ENCODE assay signal across 19 cellular contexts in the genomic region with DNA sequence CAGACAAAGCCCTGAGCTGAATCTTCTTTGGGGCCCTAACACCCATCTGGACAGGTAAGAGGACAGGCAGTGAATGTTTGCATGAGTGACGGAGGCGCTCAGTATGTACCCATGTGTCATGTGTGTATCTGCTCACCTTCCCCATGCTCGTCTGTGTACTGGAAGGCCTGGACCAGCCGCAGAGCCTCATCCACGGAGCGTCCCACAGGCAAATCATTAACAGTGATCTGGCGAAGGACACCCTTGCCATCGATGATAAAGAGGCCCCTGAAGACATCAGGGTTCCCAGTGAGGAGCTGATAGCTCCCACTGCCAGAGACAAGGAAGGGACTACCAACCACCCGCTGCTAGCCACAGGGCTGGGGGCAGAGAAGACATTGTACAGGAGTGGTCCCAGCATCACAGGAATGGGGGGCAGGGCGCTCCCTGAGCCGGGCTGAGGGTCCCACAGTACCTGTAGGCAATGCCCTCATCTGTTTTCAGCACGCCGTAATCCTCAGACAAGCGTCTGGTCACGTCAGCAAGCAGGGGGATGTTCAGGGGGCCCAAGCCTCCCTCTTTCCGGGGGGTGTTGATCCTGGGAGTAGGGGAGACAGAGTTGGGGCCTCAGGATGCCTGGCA. TPM values are rescaled to one million over a fixed set of nuclear protein-coding genes. Genes with fewer than 3 reads are reported as not detected.
A peak's percentile ranks its signal among the peaks of the same experiment; 100 is the strongest.
DNase-seq lines count a peak whose midpoint lies in the region; ATAC-seq, FAIRE-seq and TF ChIP-seq lines count a peak whose summit lies in the region.
"Had no signal": no experiment of that assay in that cellular context is flagged by ENCODE, and none has a peak within 500 bp of the region (broad histone marks: within the 10 kb centered on the region; RNA-seq: fewer than 3 reads in every experiment).

No MANE protein-coding gene starts in this region.

- TF ChIP-seq RAD21 in H1 (IDR thresholded peaks at IDR 0.05 in 1 of 2, conservative IDR thresholded peaks at IDR 0.05 in 1 of 2; ENCODE audit: low read depth in 2 of 2, low read length in 2 of 2): no peak

- H3K4me1 ChIP-seq in OCI-LY3 (ENCODE audit: low read length): peaks cover 33% of the 10 kb centered on the region
- peaks cover 5 to 23% (median 11%) of the 10 kb centered on the region in 4 experiments; a peak in 6 of 7 replicates for H3K4me1 ChIP-seq in H1 (replicated peaks in 1 of 4; ENCODE audit: control insufficient read depth in 3 of 4, insufficient read depth in 4 of 4, low read length in 3 of 4)

- H3K9me3 ChIP-seq in OCI-LY3 (ENCODE audit: insufficient read depth, low read length): no peaks in the 10 kb centered on the region
- no peaks in the 10 kb centered on the region for H3K9me3 ChIP-seq in H1 (ENCODE audit: insufficient read depth in 2 of 2, low read depth in 1 of 2, low read length in 1 of 2)
- H3K9me3 ChIP-seq: adrenal gland, upper lobe of right lung had no signal

- H3K27me3 Mint-ChIP-seq in activated CD4-positive, alpha-beta T cell treated with anti-CD3 and anti-CD28 coated beads, Interleukin-2, amount 10 ng/mL, durations not matched to agents 7 days and 5 days: no peaks in the 10 kb centered on the region
- H3K27me3 Mint-ChIP-seq in progenitor cell of endocrine pancreas: peaks cover 3% of the 10 kb centered on the region

- H3K23ac ChIP-seq in H1 (ENCODE audit: insufficient read length): no peak overlapping the region

- H2BK20ac ChIP-seq in H1 (ENCODE audit: low read length): no peak overlapping the region

- H4K8ac ChIP-seq in H1 (ENCODE audit: extremely low read depth, insufficient read depth, low read length): peak overlapping the region; percentile 38; the same call in 1 of the 2 replicates

- CTCF ChIA-PET in activated CD4-positive, alpha-beta T cell treated with anti-CD3 and anti-CD28 coated beads, Interleukin-2, amount 10 ng/mL, durations not matched to agents 7 days and 5 days (lab: Charles Lee): interaction anchor here (0.9 to 11.5 kb wide), 7 partner anchors 17 to 166 kb away, joined by 3 to 211 read pairs (median 5); partner anchors contain the start of gene TRIR
- CTCF ChIA-PET in H1 (lab: Charles Lee; ENCODE audit: partially characterized antibody): interaction anchor here (0.6 to 17.9 kb wide), 12 partner anchors 11 to 165 kb away, joined by 3 to 288 read pairs (median 4); no protein-coding TSS in a partner anchor

- H3K4me3 Mint-ChIP-seq in activated CD4-positive, alpha-beta T cell treated with anti-CD3 and anti-CD28 coated beads, Interleukin-2, amount 10 ng/mL, durations not matched to agents 7 days and 5 days: peak overlapping the region; percentile 86
- H3K4me3 Mint-ChIP-seq in progenitor cell of endocrine pancreas (ENCODE audit: low read depth): peak overlapping the region; percentile 92

- TF ChIP-seq CTCF in OCI-LY3 (IDR thresholded peaks at IDR 0.05; ENCODE audit: low read depth, low read length): no peak
- no peak for TF ChIP-seq CTCF in H1 (IDR thresholded peaks at IDR 0.05; ENCODE audit: control extremely low read depth in 1 of 3, insufficient read depth in 1 of 3, low read depth in 1 of 3, low read length in 3 of 3)
- TF ChIP-seq CTCF in progenitor cell of endocrine pancreas (IDR thresholded peaks at IDR 0.05; ENCODE audit: unreplicated experiment): no peak

- H3K79me1 ChIP-seq in H1 (ENCODE audit: low read depth, low read length): peaks cover 7% of the 10 kb centered on the region

- ATAC-seq in GM21723 (IDR thresholded peaks at IDR 0.05; ENCODE audit: unreplicated experiment): no peak
- ATAC-seq: upper lobe of right lung had no signal

- H4K20me1 ChIP-seq in OCI-LY3 (ENCODE audit: insufficient read depth, low read length) (no peaks in the 10 kb centered on the region), H1 (replicated peaks in 1 of 2; ENCODE audit: control insufficient read depth in 1 of 2, insufficient read depth in 2 of 2, low read length in 2 of 2) (peaks cover 0 to 6% of the 10 kb centered on the region in 2 experiments)

- FAIRE-seq in H1 (lab: Jason Lieb, UNC): no peak
- FAIRE-seq: GM19239 had no signal

- peaks cover 38% of the 10 kb centered on the region for H3K4me1 Mint-ChIP-seq in activated CD4-positive, alpha-beta T cell treated with anti-CD3 and anti-CD28 coated beads, Interleukin-2, amount 10 ng/mL, durations not matched to agents 7 days and 5 days
- peaks cover 14% of the 10 kb centered on the region for H3K4me1 Mint-ChIP-seq in progenitor cell of endocrine pancreas (ENCODE audit: low read depth)

- no peak for TF ChIP-seq EP300 in H1 (IDR thresholded peaks at IDR 0.05; ENCODE audit: borderline replicate concordance in 1 of 2, low read depth in 2 of 2, low read length in 2 of 2)

- H3K4ac ChIP-seq in H1 (replicated peaks; ENCODE audit: insufficient read length, low read depth, low read length): no peak overlapping the region

- no peak overlapping the region for H3K56ac ChIP-seq in H1 (replicated peaks; ENCODE audit: insufficient read length, low read depth, low read length)

- DNase-seq in activated CD4-positive, alpha-beta T cell treated with anti-CD3 and anti-CD28 coated beads, Interleukin-2, amount 10 ng/mL, durations not matched to agents 7 days and 5 days: no peak
- DNase-seq in activated CD4-positive, alpha-beta T cell treated with anti-CD3 and anti-CD28 coated beads for 4 hours: no peak
- DNase-seq in H1 (ENCODE audit: low read depth in 1 of 2, low spot score in 2 of 2) (no peak), progenitor cell of endocrine pancreas (ENCODE audit: low spot score, unreplicated experiment) (no peak), NCI-H1105 treated with DMSO at 0.1 percent for 48 hours (lab: John Stamatoyannopoulos, UW) (no peak), NAMALWA (ENCODE audit: low spot score) (no peak)
- DNase-seq: ACHN; activated CD4-positive, alpha-beta T cell treated with anti-CD3 and anti-CD28 coated beads for 48 hours; DMS53; foreskin melanocyte; kidney glomerular epithelial cell; upper lobe of right lung had no signal

- no peak overlapping the region for H2BK12ac ChIP-seq in H1 (ENCODE audit: low read depth, low read length)

- H3K18ac ChIP-seq in H1 (ENCODE audit: extremely low read depth, low read length): no peak overlapping the region

- H3K9me3 Mint-ChIP-seq in activated CD4-positive, alpha-beta T cell treated with anti-CD3 and anti-CD28 coated beads, Interleukin-2, amount 10 ng/mL, durations not matched to agents 7 days and 5 days: no peaks in the 10 kb centered on the region
- H3K9me3 Mint-ChIP-seq in progenitor cell of endocrine pancreas (ENCODE audit: low read depth): no peaks in the 10 kb centered on the region
- H3K9me3 Mint-ChIP-seq: dendritic cell treated with granulocyte-macrophage colony-stimulating factor and Interleukin-4, amounts not matched to agents 40 ng/mL and 50 ng/mL, for 4 days had no signal

- no peak overlapping the region for H4K91ac ChIP-seq in H1 (replicated peaks; ENCODE audit: insufficient read length, low read length)

- no peak overlapping the region for H4K5ac ChIP-seq in H1 (ENCODE audit: insufficient read length, low read depth, low read length)

- no peak overlapping the region for H3K27ac Mint-ChIP-seq in activated CD4-positive, alpha-beta T cell treated with anti-CD3 and anti-CD28 coated beads, Interleukin-2, amount 10 ng/mL, durations not matched to agents 7 days and 5 days
- no peak overlapping the region for H3K27ac Mint-ChIP-seq in progenitor cell of endocrine pancreas
- H3K27ac Mint-ChIP-seq: dendritic cell treated with granulocyte-macrophage colony-stimulating factor and Interleukin-4, amounts not matched to agents 40 ng/mL and 50 ng/mL, for 4 days had no signal

- no peaks in the 10 kb centered on the region for H3K27me3 ChIP-seq in OCI-LY3 (ENCODE audit: low read depth, low read length)
- H3K27me3 ChIP-seq in H1 (replicated peaks in 1 of 4; ENCODE audit: control insufficient read depth in 3 of 4, extremely low read depth in 1 of 4, insufficient read depth in 3 of 4, low read length in 3 of 4): peaks cover 0 to 4% (median under 1%) of the 10 kb centered on the region in 4 experiments; a peak in 2 of 7 replicates
- H3K27me3 ChIP-seq: adrenal gland, upper lobe of right lung had no signal

- H3K36me3 ChIP-seq in OCI-LY3 (replicated peaks; ENCODE audit: low read depth, low read length) (peaks cover 16% of the 10 kb centered on the region), H1 (ENCODE audit: control insufficient read depth in 2 of 4, insufficient read depth in 4 of 4, low read length in 3 of 4) (peaks cover 8 to 19% (median 14%) of the 10 kb centered on the region in 4 experiments; a peak in 7 of 8 replicates)

- H2AFZ ChIP-seq in OCI-LY3 (ENCODE audit: low read depth, low read length) (no peak overlapping the region), H1 (ENCODE audit: low read length) (no peak overlapping the region)

- H3K4me3 ChIP-seq in OCI-LY3 (ENCODE audit: low read length) (no peak overlapping the region), H1 (ENCODE audit: extremely low read depth in 1 of 4, insufficient read depth in 2 of 4, low read depth in 3 of 4, low read length in 4 of 4) (no peak overlapping the region; a peak in 2 of 8 replicates)

- H3K4me2 ChIP-seq in OCI-LY3 (ENCODE audit: low read length) (peak overlapping the region; percentile 92), H1 (ENCODE audit: insufficient read depth in 1 of 2, low read depth in 2 of 2, low read length in 2 of 2) (peak overlapping the region; percentile 91 to 92; a peak in 1 of 4 replicates)

- no peak overlapping the region for H2BK5ac ChIP-seq in H1 (ENCODE audit: low read depth, low read length)

- no peak overlapping the region for H2BK120ac ChIP-seq in H1 (replicated peaks; ENCODE audit: low read depth, low read length)

- H3K79me2 ChIP-seq in OCI-LY3 (ENCODE audit: low read length) (peaks cover 29% of the 10 kb centered on the region), H1 (ENCODE audit: control insufficient read depth in 1 of 2, insufficient read depth in 2 of 2, low read length in 2 of 2) (peaks cover 0 to 12% of the 10 kb centered on the region in 2 experiments; a peak in 2 of 4 replicates)

- H3K23me2 ChIP-seq in H1 (ENCODE audit: low read depth, low read length): peaks cover 14% of the 10 kb centered on the region; the same call in 1 of the 2 replicates

- H3K9ac ChIP-seq in OCI-LY3 (ENCODE audit: low read length) (no peak overlapping the region), H1 (replicated peaks in 1 of 4; ENCODE audit: extremely low read depth in 1 of 4, low read depth in 3 of 4, low read length in 3 of 4) (no peak overlapping the region)

- no peak overlapping the region for H3K14ac ChIP-seq in H1 (ENCODE audit: insufficient read length)

- WGBS in H1 (ENCODE audit: extremely low coverage in 1 of 2, insufficient coverage in 1 of 2, insufficient read length in 1 of 2, insufficient replicate concordance in 2 of 2, low coverage in 1 of 2, low lambda C conversion rate in 2 of 2, missing lambda C conversion rate in 1 of 2), 2 experiments: 96% methylated on average over 16 of the region's 16 CpGs; no CpG with 5 or more reads in 1 of the 2 experiments

- H2BK15ac ChIP-seq in H1 (ENCODE audit: low read length): no peak overlapping the region

- POLR2A ChIA-PET in activated CD4-positive, alpha-beta T cell treated with anti-CD3 and anti-CD28 coated beads, Interleukin-2, amount 10 ng/mL, durations not matched to agents 7 days and 5 days (lab: Charles Lee): interaction anchor here (0.7 kb wide), 1 partner anchor 19 kb away, joined by 3 read pairs; no protein-coding TSS in a partner anchor
- POLR2A ChIA-PET in H1 (lab: Charles Lee; ENCODE audit: partially characterized antibody): interaction anchor here (0.6 to 15.2 kb wide), 7 partner anchors 8 to 133 kb away, joined by 3 to 317 read pairs (median 15); partner anchors contain the start of genes HOOK2, JUNB, MAN2B1 and WDR83

- H3K36me3 Mint-ChIP-seq in activated CD4-positive, alpha-beta T cell treated with anti-CD3 and anti-CD28 coated beads, Interleukin-2, amount 10 ng/mL, durations not matched to agents 7 days and 5 days (ENCODE audit: low read depth): peaks cover 13% of the 10 kb centered on the region
- peaks cover 6% of the 10 kb centered on the region for H3K36me3 Mint-ChIP-seq in progenitor cell of endocrine pancreas (ENCODE audit: insufficient read depth)

- TF ChIP-seq POLR2A in H1 (IDR thresholded peaks at IDR 0.05; ENCODE audit: control extremely low read depth in 1 of 2, low read depth in 2 of 2, low read length in 2 of 2): no peak

- H3K27ac ChIP-seq in OCI-LY3 (ENCODE audit: low read length) (no peak overlapping the region), H1 (ENCODE audit: low read depth, low read length) (no peak overlapping the region)
- H3K27ac ChIP-seq: upper lobe of right lung had no signal

- no peak overlapping the region for H2AK5ac ChIP-seq in H1 (ENCODE audit: low read depth, low read length)

RNA-seq across cellular contexts. Expression of gene PRDX2, which starts 1.8 kb away (rescaled TPM):
- 100 to 1,000 TPM; 274 to 288 TPM for total RNA-seq in activated CD4-positive, alpha-beta T cell treated with anti-CD3 and anti-CD28 coated beads, Interleukin-2, amount 10 ng/mL, durations not matched to agents 7 days and 5 days
- 380 and 404 TPM in 2 replicates for total RNA-seq in H1 (2021; fragmentation: NEBNext Ultra II Directional; extraction: Animal tissue kit (Norgen Biotek cat#: 25700))
- 748 and 904 TPM in 2 replicates for polyA plus RNA-seq in H1 (2011; rRNA removed)
- polyA plus RNA-seq in H1 (2011; cell fraction: cytosol; rRNA removed): 586 TPM
- polyA plus RNA-seq in H1 (2011; cell fraction: nucleus; rRNA removed): 569 TPM
- polyA plus RNA-seq in H1 (2012, experiment 1 of 2): 543 to 655 TPM (median 640 TPM) in 4 replicates
- 855 TPM for polyA plus RNA-seq in H1 (2012, experiment 2 of 2)
- polyA plus RNA-seq in H1 (2013, experiment 1 of 2): 237 TPM
- 231 TPM for polyA plus RNA-seq in H1 (2013, experiment 2 of 2)
- 210 and 286 TPM in 2 replicates for polyA minus RNA-seq in H1 (2011; rRNA and poly(A)+ RNA removed)
- 286 TPM for polyA minus RNA-seq in H1 (2011; cell fraction: cytosol; rRNA and poly(A)+ RNA removed)
- 120 TPM for polyA minus RNA-seq in H1 (2011; cell fraction: nucleus; rRNA and poly(A)+ RNA removed)
- total RNA-seq in progenitor cell of endocrine pancreas: 524 and 554 TPM in 2 replicates
- total RNA-seq: SK-MEL-5 had no signal

RNA-seq across cellular contexts. Expression of gene THSD8, which starts 2.0 kb away (rescaled TPM):
- total RNA-seq in activated CD4-positive, alpha-beta T cell treated with anti-CD3 and anti-CD28 coated beads, Interleukin-2, amount 10 ng/mL, durations not matched to agents 7 days and 5 days: 10 to 100 TPM; 27.0 to 31.1 TPM
- total RNA-seq in H1 (2021; fragmentation: NEBNext Ultra II Directional; extraction: Animal tissue kit (Norgen Biotek cat#: 25700)): 41.3 and 42.3 TPM in 2 replicates
- polyA plus RNA-seq in H1 (2011; rRNA removed): 3.4 and 8.2 TPM in 2 replicates
- 0.57 TPM for polyA plus RNA-seq in H1 (2011; cell fraction: cytosol; rRNA removed)
- polyA plus RNA-seq in H1 (2011; cell fraction: nucleus; rRNA removed): 0.21 TPM
- polyA plus RNA-seq in H1 (2012, experiment 1 of 2): 9.7 to 60.5 TPM (median 32.8 TPM) in 4 replicates
- 11.1 TPM for polyA plus RNA-seq in H1 (2012, experiment 2 of 2)
- 20.3 TPM for polyA plus RNA-seq in H1 (2013, experiment 1 of 2)
- 24.5 TPM for polyA plus RNA-seq in H1 (2013, experiment 2 of 2)
- polyA minus RNA-seq in H1 (2011; rRNA and poly(A)+ RNA removed): 4.4 and 10.5 TPM in 2 replicates
- not detected for polyA minus RNA-seq in H1 (2011; cell fraction: cytosol; rRNA and poly(A)+ RNA removed)
- not detected for polyA minus RNA-seq in H1 (2011; cell fraction: nucleus; rRNA and poly(A)+ RNA removed)
- 16.5 and 22.7 TPM in 2 replicates for total RNA-seq in progenitor cell of endocrine pancreas
- total RNA-seq: H4, SK-MEL-5 had no signal

RNA-seq across cellular contexts. Expression of gene RNASEH2A, which starts 6.6 kb away (rescaled TPM):
- total RNA-seq in activated CD4-positive, alpha-beta T cell treated with anti-CD3 and anti-CD28 coated beads, Interleukin-2, amount 10 ng/mL, durations not matched to agents 7 days and 5 days: 10 to 100 TPM; 34.9 to 39.3 TPM
- 67.5 and 67.9 TPM in 2 replicates for total RNA-seq in H1 (2021; fragmentation: NEBNext Ultra II Directional; extraction: Animal tissue kit (Norgen Biotek cat#: 25700))
- polyA plus RNA-seq in H1 (2011; rRNA removed): 120 and 141 TPM in 2 replicates
- 161 TPM for polyA plus RNA-seq in H1 (2011; cell fraction: cytosol; rRNA removed)
- polyA plus RNA-seq in H1 (2011; cell fraction: nucleus; rRNA removed): 134 TPM
- polyA plus RNA-seq in H1 (2012, experiment 1 of 2): 81.7 to 123 TPM (median 102 TPM) in 4 replicates
- 95.9 TPM for polyA plus RNA-seq in H1 (2012, experiment 2 of 2)
- polyA plus RNA-seq in H1 (2013, experiment 1 of 2): 35.1 TPM
- 33.3 TPM for polyA plus RNA-seq in H1 (2013, experiment 2 of 2)
- polyA minus RNA-seq in H1 (2011; rRNA and poly(A)+ RNA removed): 103 and 105 TPM in 2 replicates
- 52.5 TPM for polyA minus RNA-seq in H1 (2011; cell fraction: cytosol; rRNA and poly(A)+ RNA removed)
- polyA minus RNA-seq in H1 (2011; cell fraction: nucleus; rRNA and poly(A)+ RNA removed): 32.0 TPM
- 32.8 and 37.4 TPM in 2 replicates for total RNA-seq in progenitor cell of endocrine pancreas

RNA-seq across cellular contexts. Expression of gene JUNB, which starts 8.5 kb away (rescaled TPM):
- total RNA-seq in activated CD4-positive, alpha-beta T cell treated with anti-CD3 and anti-CD28 coated beads, Interleukin-2, amount 10 ng/mL, durations not matched to agents 7 days and 5 days: 10 to 100 TPM; 66.7 to 78.4 TPM
- total RNA-seq in H1 (2021; fragmentation: NEBNext Ultra II Directional; extraction: Animal tissue kit (Norgen Biotek cat#: 25700)): 7.4 and 8.6 TPM in 2 replicates
- 10.0 and 14.1 TPM in 2 replicates for polyA plus RNA-seq in H1 (2011; rRNA removed)
- 9.2 TPM for polyA plus RNA-seq in H1 (2011; cell fraction: cytosol; rRNA removed)
- polyA plus RNA-seq in H1 (2011; cell fraction: nucleus; rRNA removed): 12.1 TPM
- 4.8 to 7.1 TPM (median 5.6 TPM) in 4 replicates for polyA plus RNA-seq in H1 (2012, experiment 1 of 2)
- polyA plus RNA-seq in H1 (2012, experiment 2 of 2): 5.9 TPM
- polyA plus RNA-seq in H1 (2013, experiment 1 of 2): 6.9 TPM
- polyA plus RNA-seq in H1 (2013, experiment 2 of 2): 6.5 TPM
- 1.8 TPM in 2 replicates for polyA minus RNA-seq in H1 (2011; rRNA and poly(A)+ RNA removed)
- polyA minus RNA-seq in H1 (2011; cell fraction: cytosol; rRNA and poly(A)+ RNA removed): 8.7 TPM
- polyA minus RNA-seq in H1 (2011; cell fraction: nucleus; rRNA and poly(A)+ RNA removed): 21.3 TPM
- 5.7 and 6.0 TPM in 2 replicates for total RNA-seq in progenitor cell of endocrine pancreas

RNA-seq across cellular contexts. Expression of gene HOOK2, which starts 24.5 kb away (rescaled TPM):
- 10 to 100 TPM; 13.9 to 14.0 TPM for total RNA-seq in activated CD4-positive, alpha-beta T cell treated with anti-CD3 and anti-CD28 coated beads, Interleukin-2, amount 10 ng/mL, durations not matched to agents 7 days and 5 days
- 59.3 and 63.2 TPM in 2 replicates for total RNA-seq in H1 (2021; fragmentation: NEBNext Ultra II Directional; extraction: Animal tissue kit (Norgen Biotek cat#: 25700))
- polyA plus RNA-seq in H1 (2011; rRNA removed): 23.8 and 39.2 TPM in 2 replicates
- polyA plus RNA-seq in H1 (2011; cell fraction: cytosol; rRNA removed): 52.1 TPM
- 124 TPM for polyA plus RNA-seq in H1 (2011; cell fraction: nucleus; rRNA removed)
- polyA plus RNA-seq in H1 (2012, experiment 1 of 2): 72.5 to 107 TPM (median 96.5 TPM) in 4 replicates
- polyA plus RNA-seq in H1 (2012, experiment 2 of 2): 35.9 TPM
- 47.5 TPM for polyA plus RNA-seq in H1 (2013, experiment 1 of 2)
- polyA plus RNA-seq in H1 (2013, experiment 2 of 2): 40.1 TPM
- polyA minus RNA-seq in H1 (2011; rRNA and poly(A)+ RNA removed): 25.1 and 27.9 TPM in 2 replicates
- polyA minus RNA-seq in H1 (2011; cell fraction: cytosol; rRNA and poly(A)+ RNA removed): 17.9 TPM
- polyA minus RNA-seq in H1 (2011; cell fraction: nucleus; rRNA and poly(A)+ RNA removed): 50.3 TPM
- 115 TPM in 2 replicates for total RNA-seq in progenitor cell of endocrine pancreas
